In genomic region chr4:77771566-77771965, GRCh38 we compare ENCODE assay signal across 17 cellular contexts.
"Had no signal": no experiment of that assay in that cellular context is flagged by ENCODE, and none has a peak within 500 bp of the region (broad histone marks: within the 10 kb centered on the region; RNA-seq: fewer than 3 reads in every experiment).

No MANE protein-coding gene starts in this region.

- DNase-seq: effector CD4-positive, alpha-beta T cell; endodermal cell; erythroblast; foreskin keratinocyte; kidney glomerular epithelial cell; naive thymus-derived CD4-positive, alpha-beta T cell; sigmoid colon; stimulated activated CD4-positive, alpha-beta T cell treated with anti-CD3 and anti-CD28 coated beads, Interleukin-12 subunit alpha, Interleukin-12 subunit beta, amount 100 ng/mL, for 4 hours; stimulated activated naive CD4-positive, alpha-beta T cell; stomach; substantia nigra; transverse colon had no signal

- ATAC-seq: foreskin keratinocyte; naive thymus-derived CD4-positive, alpha-beta T cell had no signal

- H3K4me3 ChIP-seq: coronary artery, right atrium auricular region, sigmoid colon, skin epidermis, stomach, thoracic aorta, transverse colon had no signal

- H3K4me1 ChIP-seq: foreskin keratinocyte had no signal

- H3K4me3 Mint-ChIP-seq: endodermal cell; naive thymus-derived CD4-positive, alpha-beta T cell; neural crest cell had no signal

- H3K9me3 ChIP-seq: right atrium auricular region, sigmoid colon, stomach, thoracic aorta had no signal

- H3K9me3 Mint-ChIP-seq: endodermal cell; naive thymus-derived CD4-positive, alpha-beta T cell; neural crest cell had no signal

- H3K36me3 ChIP-seq: thoracic aorta had no signal

- H3K27me3 Mint-ChIP-seq: naive thymus-derived CD4-positive, alpha-beta T cell had no signal

- H3K27ac Mint-ChIP-seq: endodermal cell had no signal

- H3K27ac ChIP-seq: coronary artery, foreskin keratinocyte, right atrium auricular region, sigmoid colon, skin epidermis, stomach, thoracic aorta, transverse colon had no signal

- H3K27me3 ChIP-seq: foreskin keratinocyte, right atrium auricular region, sigmoid colon, stomach, transverse colon had no signal
